1 cellular context compared by ENCODE assay signal in the genomic region with DNA sequence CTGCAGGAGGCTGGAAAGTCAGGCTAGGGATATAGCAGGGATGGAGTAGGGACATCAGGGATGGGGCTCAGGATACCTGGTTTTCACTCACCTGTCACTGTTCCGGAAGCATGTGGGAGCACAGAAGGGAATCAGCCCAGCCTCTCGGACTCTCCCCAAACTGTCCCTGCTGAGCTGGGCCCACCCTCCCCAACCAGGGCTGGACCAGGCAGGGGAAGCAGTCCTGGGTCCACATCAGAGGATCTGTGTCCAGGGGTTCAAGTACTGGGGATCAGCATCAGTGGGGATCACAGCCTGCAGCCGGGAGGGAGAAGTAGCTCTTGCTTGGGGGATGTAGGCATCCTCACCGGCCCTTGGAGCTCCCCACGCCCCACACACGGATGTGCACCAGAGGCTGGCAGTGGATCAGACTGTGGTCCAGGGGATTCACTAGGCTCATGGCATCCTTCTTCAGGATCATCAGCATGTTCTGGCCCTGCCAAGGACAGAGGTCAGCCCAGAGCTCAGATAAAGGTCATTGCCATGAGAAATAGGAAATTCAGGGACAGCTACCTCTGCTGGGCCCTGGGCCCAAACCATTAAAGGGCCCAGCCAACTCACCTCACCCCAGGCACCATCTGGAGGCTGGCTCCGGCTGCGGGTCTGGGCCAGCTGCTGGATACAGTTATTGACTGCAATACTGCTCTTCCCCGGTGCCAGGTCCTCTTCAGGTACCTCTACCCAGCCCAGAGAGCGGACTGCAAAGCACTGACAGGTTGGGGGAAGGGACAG.
TF ChIP-seq lines count a peak whose summit lies in the region.

No MANE protein-coding gene starts in this region.

TF ChIP-seq in HepG2, 621 proteins besides CTCF, POLR2A, EP300 and RAD21 (continued from another document):
- TF ChIP-seq, protein P1, sequence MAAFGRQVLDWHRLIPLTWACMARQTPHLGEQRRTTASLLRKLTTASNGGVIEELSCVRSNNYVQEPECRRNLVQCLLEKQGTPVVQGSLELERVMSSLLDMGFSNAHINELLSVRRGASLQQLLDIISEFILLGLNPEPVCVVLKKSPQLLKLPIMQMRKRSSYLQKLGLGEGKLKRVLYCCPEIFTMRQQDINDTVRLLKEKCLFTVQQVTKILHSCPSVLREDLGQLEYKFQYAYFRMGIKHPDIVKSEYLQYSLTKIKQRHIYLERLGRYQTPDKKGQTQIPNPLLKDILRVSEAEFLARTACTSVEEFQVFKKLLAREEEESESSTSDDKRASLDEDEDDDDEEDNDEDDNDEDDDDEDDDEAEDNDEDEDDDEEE (CRISPR knock-in tag; IDR thresholded peaks at IDR 0.05), result no peak
- no peak for TF ChIP-seq STAT5B (CRISPR knock-in tag; IDR thresholded peaks at IDR 0.05)
- TF ChIP-seq THAP11 (CRISPR knock-in tag; IDR thresholded peaks at IDR 0.05), result no peak
